Comparison of ENCODE assay signal across 8 cellular contexts in genomic region chr3:120719167-120719834, GRCh38. TPM values are rescaled to one million over a fixed set of nuclear protein-coding genes. Genes with fewer than 3 reads are reported as not detected.
DNase-seq lines count a peak whose midpoint lies in the region; ATAC-seq and TF ChIP-seq lines count a peak whose summit lies in the region.
"Not testable (repeated sequence)": the region's sequence is repeated elsewhere in the genome, so short reads cannot be mapped to it uniquely, and the experiment has no call there.

No MANE protein-coding gene starts in this region.

- H3K4me3 Mint-ChIP-seq in stimulated activated effector memory CD8-positive, alpha-beta T cell treated with anti-CD3 and anti-CD28 coated beads, Interleukin-12 subunit alpha, Interleukin-12 subunit beta, amount 100 ng/mL, for 72 hours, result peak overlapping the region; percentile 59

- DNase-seq in Caki2 (ENCODE audit: low read depth), result peak; percentile 36
- DNase-seq in NT2/D1 (ENCODE audit: low read depth, low spot score), result peak; percentile 20
- DNase-seq in activated CD8-positive, alpha-beta memory T cell treated with anti-CD3 and anti-CD28 coated beads for 24 hours, result peak; percentile 75
- DNase-seq in adrenal gland, result peak in 4 of 7 donors; percentile 20 to 59 (median 28)
- DNase-seq in foreskin keratinocyte, result not testable (repeated sequence)
- DNase-seq in lung (ENCODE audit: low spot score), result peak; percentile 77
- peak; percentile 20 to 57 for DNase-seq in stimulated activated effector memory CD8-positive, alpha-beta T cell treated with anti-CD3 and anti-CD28 coated beads, Interleukin-12 subunit alpha, Interleukin-12 subunit beta, amount 100 ng/mL, for 72 hours (ENCODE audit: low spot score in 2 of 2)

- intact Hi-C loops in adrenal gland (cut with DNase I), result not testable (repeated sequence)

- in situ Hi-C loops in Caki2 (cut with HindIII; ENCODE audit: low pct_unique_long_range_greater_than_20kb, low sequenced_read_pairs), result not testable (repeated sequence)

- not testable (repeated sequence) for H3K27me3 ChIP-seq in NT2/D1 (ENCODE audit: insufficient read depth, insufficient read length); adrenal gland; foreskin keratinocyte; lung (ENCODE audit: control insufficient read depth, insufficient read depth)

- H3K4me1 ChIP-seq in NT2/D1 (ENCODE audit: insufficient read depth, insufficient read length); adrenal gland (replicated peaks in 1 of 2); foreskin keratinocyte; lung (ENCODE audit: control insufficient read depth in 2 of 2, insufficient read depth in 2 of 2, low read length in 2 of 2): not testable (repeated sequence)

- H3K27ac Mint-ChIP-seq in stimulated activated effector memory CD8-positive, alpha-beta T cell treated with anti-CD3 and anti-CD28 coated beads, Interleukin-12 subunit alpha, Interleukin-12 subunit beta, amount 100 ng/mL, for 72 hours, result peak overlapping the region; percentile 91

- ATAC-seq in foreskin keratinocyte, result peak; percentile 55
- not testable (repeated sequence) for ATAC-seq in lung (ENCODE audit: insufficient read depth, low FRiP score)
- peak; percentile 60 for ATAC-seq in stimulated activated effector memory CD8-positive, alpha-beta T cell treated with anti-CD3 and anti-CD28 coated beads, Interleukin-12 subunit alpha, Interleukin-12 subunit beta, amount 100 ng/mL, for 72 hours

- H3K36me3 ChIP-seq in NT2/D1 (ENCODE audit: insufficient read depth, insufficient read length, low read length); adrenal gland (replicated peaks in 1 of 2); lung (ENCODE audit: control insufficient read depth in 2 of 2, insufficient read depth in 2 of 2, low read length in 2 of 2): not testable (repeated sequence)

- H3K4me1 Mint-ChIP-seq in stimulated activated effector memory CD8-positive, alpha-beta T cell treated with anti-CD3 and anti-CD28 coated beads, Interleukin-12 subunit alpha, Interleukin-12 subunit beta, amount 100 ng/mL, for 72 hours, result peaks cover 27% of the 10 kb centered on the region

- WGBS in adrenal gland, 4 donors, result 74 to 91% (median 77%) methylated on average over 15 to 20 of the region's 20 CpGs
- 46 to 57% methylated on average over 20 of the region's 20 CpGs for WGBS in lung, 2 donors

- not testable (repeated sequence) for TF ChIP-seq POLR2A in adrenal gland (IDR thresholded peaks at IDR 0.05)

- not testable (repeated sequence) for H3K27ac ChIP-seq in adrenal gland, foreskin keratinocyte
- H3K27ac ChIP-seq in lung (ENCODE audit: low read depth in 1 of 2, low read length in 1 of 2) (peak overlapping the region in 1 of 2 donors; percentile 76), skin epidermis (peak overlapping the region in 14 of 21 experiments; percentile 2 to 78 (median 54))

- H3K4me3 ChIP-seq in NT2/D1 (ENCODE audit: insufficient read length, low read depth), result peak overlapping the region; percentile 51
- peak overlapping the region in 1 of 4 donors; percentile 32 for H3K4me3 ChIP-seq in adrenal gland
- peak overlapping the region; percentile 37 for H3K4me3 ChIP-seq in lung
- H3K4me3 ChIP-seq in skin epidermis, result peak overlapping the region; percentile 20 to 41 (median 32)

- H3K9me3 ChIP-seq in NT2/D1 (ENCODE audit: insufficient read depth, low read length); adrenal gland (replicated peaks in 1 of 3); lung (ENCODE audit: control insufficient read depth in 2 of 2, insufficient read depth in 1 of 2, low read length in 1 of 2): not testable (repeated sequence)

- not testable (repeated sequence) for H3K9me3 Mint-ChIP-seq in stimulated activated effector memory CD8-positive, alpha-beta T cell treated with anti-CD3 and anti-CD28 coated beads, Interleukin-12 subunit alpha, Interleukin-12 subunit beta, amount 100 ng/mL, for 72 hours

- TF ChIP-seq CTCF in adrenal gland (IDR thresholded peaks at IDR 0.05); foreskin keratinocyte (conservative IDR thresholded peaks at IDR 0.05); lung (IDR thresholded peaks at IDR 0.05; ENCODE audit: control extremely low read depth, extremely low read depth): not testable (repeated sequence)

- peak overlapping the region; percentile 76 for H3K9ac ChIP-seq in NT2/D1 (ENCODE audit: insufficient read length, low read depth)

- not testable (repeated sequence) for H3K36me3 Mint-ChIP-seq in stimulated activated effector memory CD8-positive, alpha-beta T cell treated with anti-CD3 and anti-CD28 coated beads, Interleukin-12 subunit alpha, Interleukin-12 subunit beta, amount 100 ng/mL, for 72 hours

RNA-seq across cellular contexts. Expression of gene RABL3, which starts 23.0 kb away (rescaled TPM):
- 3.8 and 8.1 TPM in 2 replicates for total RNA-seq in Caki2 (2014; rRNA removed; shearing (Covaris generic); ENCODE audit: low replicate concordance)
- 10 to 100 TPM; 23.8 to 75.4 (median 53.0) TPM for total RNA-seq in adrenal gland
- 10 to 100 TPM in 1 of 3 donors, 1 to 10 TPM in 2; 5.8 to 94.2 (median 9.0) TPM for polyA plus RNA-seq in adrenal gland
- total RNA-seq in foreskin keratinocyte, result 17.8 and 18.9 TPM in 2 replicates
- polyA plus RNA-seq in foreskin keratinocyte, result 7.6 and 8.6 TPM in 2 replicates
- total RNA-seq in lung, result 10 to 100 TPM; 13.2 to 17.1 TPM
- 10 to 100 TPM in 1 of 2 donors, 1 to 10 TPM in 1; 4.3 to 14.8 TPM for polyA plus RNA-seq in lung

RNA-seq across cellular contexts. Expression of gene GTF2E1, which starts 23.2 kb away (rescaled TPM):
- total RNA-seq in Caki2 (2014; rRNA removed; shearing (Covaris generic); ENCODE audit: low replicate concordance), result 14.5 and 33.2 TPM in 2 replicates
- total RNA-seq in adrenal gland (10 to 100 TPM; 11.6 to 37.3 (median 26.5) TPM), foreskin keratinocyte (10.9 and 12.4 TPM in 2 replicates), lung (10 to 100 TPM; 13.7 to 14.8 TPM)
- polyA plus RNA-seq in adrenal gland (10 to 100 TPM; 10.2 to 29.0 (median 15.2) TPM), foreskin keratinocyte (4.7 and 6.2 TPM in 2 replicates), lung (1 to 10 TPM; 4.1 to 6.4 TPM)

RNA-seq across cellular contexts. Expression of gene HGD, which starts 37.3 kb away (rescaled TPM):
- 73.3 and 81.7 TPM in 2 replicates for total RNA-seq in Caki2 (2014; rRNA removed; shearing (Covaris generic); ENCODE audit: low replicate concordance)
- 1 to 10 TPM in 3 of 8 donors, under 1 TPM in 4, not detected in 1; 0.32 to 2.2 (median 0.72) TPM for total RNA-seq in adrenal gland
- polyA plus RNA-seq in adrenal gland, result 1 to 10 TPM in 1 of 3 donors, under 1 TPM in 2; 0.56 to 1.1 (median 0.71) TPM
- total RNA-seq in foreskin keratinocyte, result not detected in 2 replicates
- not detected in 2 replicates for polyA plus RNA-seq in foreskin keratinocyte
- total RNA-seq in lung, result 1 to 10 TPM; 1.8 to 2.2 TPM
- 1 to 10 TPM; 2.4 to 2.6 TPM for polyA plus RNA-seq in lung

Comparison
In these comparisons a context has a peak if more than half of its experiments do, and no peak if none do; other contexts are left out.
1. RNA of gene HGD, which starts 37.3 kb away (total RNA-seq): 73.3 to 81.7 TPM in Caki2; 1.8 to 2.2 TPM in lung, 0.32 to 2.2 TPM in adrenal gland and not detected in foreskin keratinocyte; every median in the first group is over 10 times any median in the second.